25 cellular contexts compared by ENCODE assay signal in the genomic region with DNA sequence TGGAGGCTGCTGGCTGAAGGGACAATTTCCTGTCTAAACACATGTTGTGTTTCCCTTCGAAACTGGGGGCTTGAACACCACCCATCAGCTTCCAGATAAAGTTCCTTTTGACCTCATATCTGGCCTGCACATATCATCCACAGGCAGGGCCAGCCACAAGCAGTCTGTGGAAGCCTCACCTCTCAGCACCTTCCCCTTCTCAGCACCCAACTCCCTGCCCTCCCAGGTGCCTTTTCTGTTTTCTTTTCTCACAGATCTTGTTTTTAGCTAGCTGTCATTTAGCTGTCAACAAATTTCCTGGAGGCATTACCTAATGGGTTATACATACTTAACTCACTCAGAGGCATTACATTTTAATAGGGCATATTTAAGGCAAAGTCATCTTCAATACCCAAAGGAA.
A peak's percentile ranks its signal among the peaks of the same experiment; 100 is the strongest.
DNase-seq lines count a peak whose midpoint lies in the region; ATAC-seq, FAIRE-seq and TF ChIP-seq lines count a peak whose summit lies in the region.
"Had no signal": no experiment of that assay in that cellular context is flagged by ENCODE, and none has a peak within 500 bp of the region (broad histone marks: within the 10 kb centered on the region; RNA-seq: fewer than 3 reads in every experiment).

No MANE protein-coding gene starts in this region.

- no peak for FAIRE-seq in pancreas (lab: Jason Lieb, UNC)
- FAIRE-seq: D721Med, GM18507 had no signal

- peak; percentile 33 for DNase-seq in NCI-H69 (lab: John Stamatoyannopoulos, UW)
- peak; percentile 49 for DNase-seq in epithelial cell of esophagus (ENCODE audit: low read depth)
- peak in 4 of 6 donors; percentile 32 to 68 (median 36) for DNase-seq in pancreas
- no peak for DNase-seq in islet precursor cell
- DNase-seq in NCI-H526 (lab: John Stamatoyannopoulos, UW), result no peak
- DNase-seq: CD4-positive, alpha-beta T cell; GM23248; H7; NCI-H1092; NCI-H1436; NCI-H187; NCI-H2081 treated with DMSO at 0.1 percent for 48 hours; NCI-H2171 treated with DMSO at 0.1 percent for 48 hours; NCI-H345; NCI-H510A treated with DMSO at 0.1 percent for 48 hours; NCI-H774; SIG-M5; SK-N-SH; SW 1271 had no signal

- no peaks in the 10 kb centered on the region for H4K20me1 ChIP-seq in BLaER1

- H3K4me2 ChIP-seq in BLaER1, result peak overlapping the region; percentile 76; the same call in 1 of the 2 replicates
- H3K4me2 ChIP-seq: KMS-11, SK-N-SH had no signal

- H3K9me3 ChIP-seq in BLaER1 (no peaks in the 10 kb centered on the region), pancreas (no peaks in the 10 kb centered on the region)
- H3K9me3 ChIP-seq: SK-N-SH had no signal

- no peak overlapping the region for H3K9ac ChIP-seq in BLaER1
- H3K9ac ChIP-seq: GM23248, KMS-11, SK-N-SH had no signal

- TF ChIP-seq CTCF in epithelial cell of esophagus (IDR thresholded peaks at IDR 0.05; ENCODE audit: insufficient read depth, low read depth, low read length, missing control alignments) (no peak), pancreas (IDR thresholded peaks at IDR 0.05) (no peak)

- ATAC-seq in pancreas (peak; percentile 83 to 86 (median 86)), HG02981 (IDR thresholded peaks at IDR 0.05; ENCODE audit: unreplicated experiment) (no peak), GM18868 (IDR thresholded peaks at IDR 0.05; ENCODE audit: unreplicated experiment) (no peak)

- H3K4me3 ChIP-seq in BLaER1 (no peak overlapping the region), epithelial cell of esophagus (ENCODE audit: low read length) (no peak overlapping the region), pancreas (no peak overlapping the region)
- H3K4me3 ChIP-seq: GM23248 had no signal

- 5 to 11% methylated on average over 1 of the region's 1 CpG for WGBS in pancreas, 2 donors

- H3K4me1 ChIP-seq in BLaER1 (peaks cover 64% of the 10 kb centered on the region), pancreas (peaks cover 12 to 29% (median 23%) of the 10 kb centered on the region in 3 donors)

- no peaks in the 10 kb centered on the region for H3K36me3 ChIP-seq in BLaER1
- H3K36me3 ChIP-seq in pancreas, result no peaks in the 10 kb centered on the region

- H3K27ac ChIP-seq in BLaER1 (peak overlapping the region; percentile 65; the same call in 1 of the 2 replicates), pancreas (peak overlapping the region in 2 of 4 donors; percentile 32 to 50)
- H3K27ac ChIP-seq: GM23248, KMS-11 had no signal

- H3K27me3 ChIP-seq in BLaER1, result no peaks in the 10 kb centered on the region
- no peaks in the 10 kb centered on the region for H3K27me3 ChIP-seq in pancreas

- intact Hi-C loops in pancreas (cut with DNase I), result no loop called here

Comparison
In these comparisons a context has a peak if more than half of its experiments do, and no peak if none do; other contexts are left out.
1. DNase-seq: peak in NCI-H69 (single experiment), epithelial cell of esophagus (single experiment) and pancreas (4 of 6); none in islet precursor cell (single experiment) and NCI-H526 (0 of 2).
2. ATAC-seq: peak in pancreas (4 of 4); none in HG02981 (single experiment) and GM18868 (single experiment).